Comparison of ENCODE assay signal across 8 cellular contexts in genomic region chr2:54329482-54330225, GRCh38.
A peak's percentile ranks its signal among the peaks of the same experiment; 100 is the strongest.
DNase-seq lines count a peak whose midpoint lies in the region; ATAC-seq and TF ChIP-seq lines count a peak whose summit lies in the region.

No MANE protein-coding gene starts in this region.

- no peaks in the 10 kb centered on the region for H3K36me3 Mint-ChIP-seq in activated naive CD4-positive, alpha-beta T cell treated with anti-CD3 and anti-CD28 coated beads, Interleukin-2, amount 10 ng/mL, durations not matched to agents 7 days and 5 days

- peak overlapping the region in 19 of 21 experiments; percentile 38 to 93 (median 76) for H3K27ac ChIP-seq in skin epidermis

- no peak for DNase-seq in activated naive CD4-positive, alpha-beta T cell treated with anti-CD3 and anti-CD28 coated beads, Interleukin-2, amount 10 ng/mL, durations not matched to agents 7 days and 5 days
- DNase-seq in activated naive CD4-positive, alpha-beta T cell (lab: John Stamatoyannopoulos, UW), result no peak
- DNase-seq in SK-N-DZ (ENCODE audit: low spot score), result peak; percentile 50
- no peak for DNase-seq in foreskin fibroblast
- DNase-seq in mucosa of descending colon, result no peak

- H3K4me3 ChIP-seq in foreskin fibroblast (ENCODE audit: low read depth in 1 of 2, low read length in 2 of 2) (peak overlapping the region; percentile 68 to 80), skin epidermis (peak overlapping the region; percentile 31 to 55 (median 41)), mucosa of descending colon (no peak overlapping the region)

- peaks cover 40% of the 10 kb centered on the region for H3K27me3 Mint-ChIP-seq in activated naive CD4-positive, alpha-beta T cell treated with anti-CD3 and anti-CD28 coated beads, Interleukin-2, amount 10 ng/mL, durations not matched to agents 7 days and 5 days

- CTCF ChIA-PET in activated naive CD4-positive, alpha-beta T cell treated with anti-CD3 and anti-CD28 coated beads, Interleukin-2, amount 10 ng/mL, durations not matched to agents 7 days and 5 days (lab: Charles Lee), result no interaction called here

- H3K9me3 Mint-ChIP-seq in activated naive CD4-positive, alpha-beta T cell treated with anti-CD3 and anti-CD28 coated beads, Interleukin-2, amount 10 ng/mL, durations not matched to agents 7 days and 5 days, result no peaks in the 10 kb centered on the region

- H3K4me3 Mint-ChIP-seq in activated naive CD4-positive, alpha-beta T cell treated with anti-CD3 and anti-CD28 coated beads, Interleukin-2, amount 10 ng/mL, durations not matched to agents 7 days and 5 days, result peak overlapping the region; percentile 77

- no peaks in the 10 kb centered on the region for H3K36me3 ChIP-seq in mucosa of descending colon (ENCODE audit: low read depth)

- TF ChIP-seq CTCF in foreskin fibroblast (IDR thresholded peaks at IDR 0.05; ENCODE audit: low read depth, low read length) (no peak), mucosa of descending colon (IDR thresholded peaks at IDR 0.05) (no peak)

- H3K4me1 ChIP-seq in mucosa of descending colon (ENCODE audit: low read depth), result peaks cover 14% of the 10 kb centered on the region

- ATAC-seq in GM19397 (IDR thresholded peaks at IDR 0.05; ENCODE audit: unreplicated experiment), result no peak
- ATAC-seq in mucosa of descending colon, result no peak
- ATAC-seq in HG02884 (IDR thresholded peaks at IDR 0.05; ENCODE audit: unreplicated experiment), result no peak

- peaks cover 14% of the 10 kb centered on the region for H3K4me1 Mint-ChIP-seq in activated naive CD4-positive, alpha-beta T cell treated with anti-CD3 and anti-CD28 coated beads, Interleukin-2, amount 10 ng/mL, durations not matched to agents 7 days and 5 days

- H3K27ac Mint-ChIP-seq in activated naive CD4-positive, alpha-beta T cell treated with anti-CD3 and anti-CD28 coated beads, Interleukin-2, amount 10 ng/mL, durations not matched to agents 7 days and 5 days, result no peak overlapping the region

- intact Hi-C loops in mucosa of descending colon (cut with DNase I, micrococcal nuclease), result no loop called here

- no peaks in the 10 kb centered on the region for H3K9me3 ChIP-seq in mucosa of descending colon
